Comparison of ENCODE assay signal across 29 cellular contexts in the genomic region with DNA sequence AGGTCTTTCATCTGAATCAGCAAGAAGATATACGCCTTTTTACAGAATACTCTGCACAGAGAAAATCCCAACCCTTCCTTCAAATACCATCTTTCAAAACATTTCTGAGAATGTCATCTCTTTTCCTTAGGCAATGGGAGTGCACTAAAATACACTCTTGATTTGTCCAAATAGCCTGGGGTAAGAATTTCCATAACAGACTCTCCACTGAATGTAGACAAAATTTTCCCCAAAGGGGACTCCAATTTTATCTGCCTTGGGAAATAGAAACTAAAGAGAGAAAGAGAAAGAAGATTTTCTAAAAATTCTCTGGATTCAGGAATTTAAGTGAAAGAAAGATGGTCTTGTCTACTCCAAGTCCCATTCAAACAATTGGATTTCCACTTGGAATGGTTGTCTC.
A peak's percentile ranks its signal among the peaks of the same experiment; 100 is the strongest.
DNase-seq lines count a peak whose midpoint lies in the region; ATAC-seq, FAIRE-seq and TF ChIP-seq lines count a peak whose summit lies in the region.
"Had no signal": no experiment of that assay in that cellular context is flagged by ENCODE, and none has a peak within 500 bp of the region (broad histone marks: within the 10 kb centered on the region; RNA-seq: fewer than 3 reads in every experiment).

No MANE protein-coding gene starts in this region.

- no peak overlapping the region for H3K4me2 ChIP-seq in GM23338
- H3K4me2 ChIP-seq in keratinocyte (ENCODE audit: control insufficient read depth, extremely low read depth, insufficient read depth, low read depth, low read length): no peak overlapping the region
- H3K4me2 ChIP-seq: BLaER1 had no signal

- H3K9me3 ChIP-seq in keratinocyte (ENCODE audit: control insufficient read depth, low read depth, low read length): no peaks in the 10 kb centered on the region
- H3K9me3 ChIP-seq: BE2C had no signal

- H3K27ac ChIP-seq in GM23338 (ENCODE audit: low read depth) (no peak overlapping the region), keratinocyte (ENCODE audit: control insufficient read depth, insufficient read depth, low read length) (no peak overlapping the region)
- H3K27ac ChIP-seq: BLaER1 had no signal

- H3K36me3 ChIP-seq in GM23338 (ENCODE audit: insufficient read depth) (no peaks in the 10 kb centered on the region), keratinocyte (ENCODE audit: control insufficient read depth in 2 of 2, extremely low read depth in 1 of 2, insufficient read depth in 2 of 2, low read length in 2 of 2) (no peaks in the 10 kb centered on the region)
- H3K36me3 ChIP-seq: BE2C, BLaER1 had no signal

- no peak for FAIRE-seq in keratinocyte (lab: Jason Lieb, UNC)
- FAIRE-seq: A204.1, GM12878, GM12892, GM18507 had no signal

- intact Hi-C loops in activated CD4-positive, alpha-beta T cell treated with anti-CD3 and anti-CD28 coated beads, Interleukin-2, amount 10 ng/mL, durations not matched to agents 24 days and 14 days (cut with micrococcal nuclease): no loop called here

- DNase-seq in GM23338 (ENCODE audit: low spot score) (no peak), HFFc6 (no peak), endothelial cell (ENCODE audit: low spot score) (no peak), keratinocyte (ENCODE audit: low read depth, low spot score) (no peak), NOMO-1 (lab: John Stamatoyannopoulos, UW; ENCODE audit: unreplicated experiment in 2 of 2) (no peak)
- no peak for DNase-seq in activated CD4-positive, alpha-beta T cell treated with anti-CD3 and anti-CD28 coated beads, Interleukin-2, amount 10 ng/mL, durations not matched to agents 24 days and 14 days
- DNase-seq: 8988T; ACHN; BE2C; C1 segment of cervical spinal cord; CD4-positive, alpha-beta memory T cell; CD4-positive, CD25-positive, alpha-beta regulatory T cell; CD8-positive, alpha-beta memory T cell; COR-L47; DMS 273 treated with DMSO at 0.1 percent for 48 hours; DMS153; DMS53; DMS79; DND-41; EL; GDM1 had no signal

- no peak for TF ChIP-seq CTCF in GM23338 (conservative IDR thresholded peaks at IDR 0.05; ENCODE audit: low read depth in 2 of 2)
- TF ChIP-seq CTCF in HFFc6 (IDR thresholded peaks at IDR 0.05): no peak
- no peak for TF ChIP-seq CTCF in endothelial cell (IDR thresholded peaks at IDR 0.05; ENCODE audit: unreplicated experiment)
- no peak for TF ChIP-seq CTCF in keratinocyte (optimal IDR thresholded peaks at IDR 0.05 in 1 of 3, IDR thresholded peaks at IDR 0.05 in 1 of 3, conservative IDR thresholded peaks at IDR 0.05 in 1 of 3; ENCODE audit: extremely low read depth in 1 of 3, insufficient read depth in 2 of 3, low read length in 3 of 3)

- ATAC-seq in GM23338 (no peak), HG02642 (IDR thresholded peaks at IDR 0.05; ENCODE audit: poor library complexity, unreplicated experiment) (no peak), GM21390 (IDR thresholded peaks at IDR 0.05; ENCODE audit: unreplicated experiment) (no peak)
- ATAC-seq: GM12878 had no signal

- H3K4me3 ChIP-seq in GM23338 (no peak overlapping the region), keratinocyte (ENCODE audit: control insufficient read depth in 2 of 3, extremely low read depth in 1 of 3, insufficient read depth in 2 of 3, low read depth in 1 of 3, low read length in 3 of 3) (no peak overlapping the region)
- H3K4me3 ChIP-seq: BLaER1, GM12878 had no signal

- no peaks in the 10 kb centered on the region for H3K9me1 ChIP-seq in keratinocyte (ENCODE audit: control insufficient read depth, extremely low read depth, insufficient read depth, low read length)

- H3K36me3 Mint-ChIP-seq in GM23338 (ENCODE audit: low read depth): no peaks in the 10 kb centered on the region
- H3K36me3 Mint-ChIP-seq in HFFc6 (ENCODE audit: low read depth): peaks cover 6% of the 10 kb centered on the region; the same call in 1 of the 2 replicates
- H3K36me3 Mint-ChIP-seq in endothelial cell (ENCODE audit: low read depth, unreplicated experiment): no peaks in the 10 kb centered on the region
- no peaks in the 10 kb centered on the region for H3K36me3 Mint-ChIP-seq in activated CD4-positive, alpha-beta T cell treated with anti-CD3 and anti-CD28 coated beads, Interleukin-2, amount 10 ng/mL, durations not matched to agents 24 days and 14 days (ENCODE audit: low read depth)
- H3K36me3 Mint-ChIP-seq: CD14-positive monocyte; CD4-positive, alpha-beta memory T cell; CD4-positive, CD25-positive, alpha-beta regulatory T cell; CD8-positive, alpha-beta memory T cell had no signal

- H4K20me1 ChIP-seq in GM23338 (replicated peaks; ENCODE audit: insufficient read depth): no peaks in the 10 kb centered on the region
- no peaks in the 10 kb centered on the region for H4K20me1 ChIP-seq in keratinocyte (ENCODE audit: control insufficient read depth, extremely low read depth, insufficient read depth, low read length)
- H4K20me1 ChIP-seq: BLaER1 had no signal

- H3K9me3 Mint-ChIP-seq in GM23338 (peaks cover 7% of the 10 kb centered on the region; the same call in 2 of the 3 replicates), HFFc6 (peaks cover 12% of the 10 kb centered on the region; the same call in 1 of the 2 replicates), endothelial cell (ENCODE audit: unreplicated experiment) (no peaks in the 10 kb centered on the region)
- H3K9me3 Mint-ChIP-seq in activated CD4-positive, alpha-beta T cell treated with anti-CD3 and anti-CD28 coated beads, Interleukin-2, amount 10 ng/mL, durations not matched to agents 24 days and 14 days: no peaks in the 10 kb centered on the region

- H3K4me1 ChIP-seq in GM23338 (ENCODE audit: insufficient read depth) (peaks cover 19% of the 10 kb centered on the region), keratinocyte (ENCODE audit: control insufficient read depth, extremely low read depth, insufficient read depth, low read length) (no peaks in the 10 kb centered on the region)
- H3K4me1 ChIP-seq: BE2C, BLaER1 had no signal

- H3K27me3 ChIP-seq in GM23338 (ENCODE audit: insufficient read depth) (no peaks in the 10 kb centered on the region), keratinocyte (ENCODE audit: control insufficient read depth, extremely low read depth, insufficient read depth, low read length) (no peaks in the 10 kb centered on the region)
- H3K27me3 ChIP-seq: BE2C, BLaER1 had no signal

- H3K9ac ChIP-seq in keratinocyte (ENCODE audit: control insufficient read depth, extremely low read depth, insufficient read depth, low read length): no peak overlapping the region
- H3K9ac ChIP-seq: BLaER1 had no signal

- no peaks in the 10 kb centered on the region for H3F3A ChIP-seq in GM23338 (replicated peaks; ENCODE audit: low read depth)

- dilution Hi-C loops in keratinocyte (cut with MboI; ENCODE audit: extremely low pct_ligation_motif_present, low sequenced_read_pairs): no loop called here

- 0 out of 2 replicates have a peak overlapping the region, but pooled peaks have one; percentile 4 for H2AFZ ChIP-seq in GM23338
- H2AFZ ChIP-seq in keratinocyte (ENCODE audit: control insufficient read depth, low read length): peak overlapping the region; percentile 0

- no peak overlapping the region for H3K4me3 Mint-ChIP-seq in GM23338
- peak overlapping the region; percentile 17; the same call in 1 of the 2 replicates for H3K4me3 Mint-ChIP-seq in HFFc6
- H3K4me3 Mint-ChIP-seq in endothelial cell (ENCODE audit: unreplicated experiment): no peak overlapping the region
- H3K4me3 Mint-ChIP-seq in activated CD4-positive, alpha-beta T cell treated with anti-CD3 and anti-CD28 coated beads, Interleukin-2, amount 10 ng/mL, durations not matched to agents 24 days and 14 days: no peak overlapping the region
- H3K4me3 Mint-ChIP-seq: CD14-positive monocyte; CD4-positive, alpha-beta memory T cell; CD4-positive, CD25-positive, alpha-beta regulatory T cell; CD8-positive, alpha-beta memory T cell had no signal

- H3K9me2 ChIP-seq in GM23338 (ENCODE audit: insufficient read depth): no peaks in the 10 kb centered on the region

- H3K27ac Mint-ChIP-seq in GM23338 (no peak overlapping the region; the same call in 1 of the 2 replicates), HFFc6 (no peak overlapping the region), endothelial cell (ENCODE audit: unreplicated experiment) (peak overlapping the region; percentile 2)
- no peak overlapping the region for H3K27ac Mint-ChIP-seq in activated CD4-positive, alpha-beta T cell treated with anti-CD3 and anti-CD28 coated beads, Interleukin-2, amount 10 ng/mL, durations not matched to agents 24 days and 14 days
- H3K27ac Mint-ChIP-seq: CD14-positive monocyte; CD4-positive, alpha-beta memory T cell; CD4-positive, CD25-positive, alpha-beta regulatory T cell; CD8-positive, alpha-beta memory T cell had no signal

- H3K27me3 Mint-ChIP-seq in GM23338 (ENCODE audit: insufficient read depth, low read depth, poor library complexity) (no peaks in the 10 kb centered on the region), HFFc6 (ENCODE audit: insufficient read depth) (peaks cover 3% of the 10 kb centered on the region; the same call in 1 of the 2 replicates), endothelial cell (ENCODE audit: unreplicated experiment) (no peaks in the 10 kb centered on the region)
- no peaks in the 10 kb centered on the region for H3K27me3 Mint-ChIP-seq in activated CD4-positive, alpha-beta T cell treated with anti-CD3 and anti-CD28 coated beads, Interleukin-2, amount 10 ng/mL, durations not matched to agents 24 days and 14 days
- H3K27me3 Mint-ChIP-seq: CD4-positive, CD25-positive, alpha-beta regulatory T cell had no signal

- H3K4me1 Mint-ChIP-seq in GM23338 (peaks cover 10% of the 10 kb centered on the region), HFFc6 (ENCODE audit: low read depth) (peaks cover 17% of the 10 kb centered on the region), endothelial cell (ENCODE audit: unreplicated experiment) (peaks cover 12% of the 10 kb centered on the region)
- no peaks in the 10 kb centered on the region for H3K4me1 Mint-ChIP-seq in activated CD4-positive, alpha-beta T cell treated with anti-CD3 and anti-CD28 coated beads, Interleukin-2, amount 10 ng/mL, durations not matched to agents 24 days and 14 days
- H3K4me1 Mint-ChIP-seq: CD14-positive monocyte; CD4-positive, alpha-beta memory T cell; CD4-positive, CD25-positive, alpha-beta regulatory T cell; CD8-positive, alpha-beta memory T cell had no signal

- H3K79me2 ChIP-seq in GM23338 (replicated peaks; ENCODE audit: insufficient read depth): no peaks in the 10 kb centered on the region
- H3K79me2 ChIP-seq in keratinocyte (ENCODE audit: control insufficient read depth, insufficient read depth, low read length): no peaks in the 10 kb centered on the region

TF ChIP-seq in GM23338, 12 proteins besides CTCF, POLR2A, EP300 and RAD21 (continues in another document):
- TF ChIP-seq STAT1 (IDR thresholded peaks at IDR 0.05; ENCODE audit: unreplicated experiment) (no peak), POLR2AphosphoS5 (IDR thresholded peaks at IDR 0.05; ENCODE audit: low read depth) (no peak), NANOG (IDR thresholded peaks at IDR 0.05; ENCODE audit: borderline replicate concordance) (no peak), ZNF331 (CRISPR knock-in tag; IDR thresholded peaks at IDR 0.05; ENCODE audit: low read depth) (no peak)
